9 cellular contexts compared by ENCODE assay signal in genomic region chr22:45268167-45268957, GRCh38. TPM values are rescaled to one million over a fixed set of nuclear protein-coding genes. Genes with fewer than 3 reads are reported as not detected.
DNase-seq lines count a peak whose midpoint lies in the region; ATAC-seq and TF ChIP-seq lines count a peak whose summit lies in the region.
"Had no signal": no experiment of that assay in that cellular context is flagged by ENCODE, and none has a peak within 500 bp of the region (broad histone marks: within the 10 kb centered on the region; RNA-seq: fewer than 3 reads in every experiment).

No MANE protein-coding gene starts in this region.

- H3K27me3 ChIP-seq in CD8-positive, alpha-beta memory T cell (ENCODE audit: insufficient read depth, low read length, poor library complexity, severe bottlenecking), result no peaks in the 10 kb centered on the region
- H3K27me3 ChIP-seq in endodermal cell (ENCODE audit: control insufficient read depth, insufficient read depth, low read length, poor library complexity, severe bottlenecking), result no peaks in the 10 kb centered on the region

- WGBS in endodermal cell (ENCODE audit: insufficient coverage in 1 of 2, insufficient read length in 1 of 2), 2 experiments, result 0% methylated on average over 4 to 36 of the region's 47 CpGs

- H3K9me3 Mint-ChIP-seq in CD8-positive, alpha-beta memory T cell, result no peaks in the 10 kb centered on the region
- no peaks in the 10 kb centered on the region for H3K9me3 Mint-ChIP-seq in endodermal cell
- H3K9me3 Mint-ChIP-seq in nephron, result no peaks in the 10 kb centered on the region

- POLR2A ChIA-PET in CD8-positive, alpha-beta memory T cell (lab: Charles Lee), result no interaction called here

- H3K36me3 ChIP-seq in CD8-positive, alpha-beta memory T cell (ENCODE audit: insufficient read depth, low read length), result no peaks in the 10 kb centered on the region
- no peaks in the 10 kb centered on the region for H3K36me3 ChIP-seq in endodermal cell (ENCODE audit: control insufficient read depth, insufficient read depth, low read length)

- ATAC-seq in GM18520 (IDR thresholded peaks at IDR 0.05; ENCODE audit: unreplicated experiment) (no peak), HG03025 (IDR thresholded peaks at IDR 0.05; ENCODE audit: low FRiP score, unreplicated experiment) (no peak)

- peaks cover 8% of the 10 kb centered on the region for H3K4me1 ChIP-seq in CD8-positive, alpha-beta memory T cell (ENCODE audit: insufficient read depth, low read length)
- peaks cover 2% of the 10 kb centered on the region for H3K4me1 ChIP-seq in endodermal cell (ENCODE audit: control insufficient read depth, insufficient read depth, low read length)

- DNase-seq in CD8-positive, alpha-beta memory T cell, result peak in 2 of 5 donors; percentile 14 to 28
- DNase-seq in HFF-Myc (ENCODE audit: extremely low read depth, low read depth) (no peak), SW480 (ENCODE audit: low spot score) (peak; percentile 34), endodermal cell (peak; percentile 95), cerebellar nuclear complex (lab: John Stamatoyannopoulos, UW) (no peak)

- H3K4me3 Mint-ChIP-seq in CD8-positive, alpha-beta memory T cell, result peak overlapping the region; percentile 55 to 92 (median 77)
- peak overlapping the region; percentile 77 for H3K4me3 Mint-ChIP-seq in endodermal cell
- H3K4me3 Mint-ChIP-seq in nephron, result peak overlapping the region; percentile 90 to 93 (median 90)

- TF ChIP-seq CTCF in HFF-Myc (IDR thresholded peaks at IDR 0.05; ENCODE audit: low read depth, low read length, missing control alignments) (no peak), endodermal cell (conservative IDR thresholded peaks at IDR 0.05) (no peak), nephron (IDR thresholded peaks at IDR 0.05; ENCODE audit: unreplicated experiment in 3 of 3) (no peak)

- H3K9me3 ChIP-seq in CD8-positive, alpha-beta memory T cell (ENCODE audit: low read length), result no peaks in the 10 kb centered on the region
- H3K9me3 ChIP-seq in endodermal cell (ENCODE audit: control insufficient read depth, low read length), result no peaks in the 10 kb centered on the region

- H3K27ac ChIP-seq in CD8-positive, alpha-beta memory T cell (ENCODE audit: low read depth, low read length), result no peak overlapping the region
- peak overlapping the region; percentile 84 for H3K27ac ChIP-seq in endodermal cell (ENCODE audit: low read depth, low read length)

- CTCF ChIA-PET in CD8-positive, alpha-beta memory T cell (lab: Charles Lee), result interaction anchor here (0.7 to 0.9 kb wide), 2 partner anchors 169 to 1015 kb away, joined by 4 to 5 read pairs; no protein-coding TSS in a partner anchor

- H3K9ac ChIP-seq in endodermal cell (ENCODE audit: extremely low read depth, low read length, poor library complexity, severe bottlenecking), result peak overlapping the region; percentile 53

- H3K4me3 ChIP-seq in CD8-positive, alpha-beta memory T cell (ENCODE audit: low read length), result peak overlapping the region; percentile 74
- peak overlapping the region; percentile 51 for H3K4me3 ChIP-seq in HFF-Myc (replicated peaks; ENCODE audit: low read depth, low read length)
- peak overlapping the region; percentile 93 for H3K4me3 ChIP-seq in endodermal cell (ENCODE audit: low read length)

- H3K27me3 Mint-ChIP-seq in CD8-positive, alpha-beta memory T cell, result peaks cover 19 to 35% of the 10 kb centered on the region in 2 donors
- H3K27me3 Mint-ChIP-seq in endodermal cell (ENCODE audit: insufficient read depth) (peaks cover 19% of the 10 kb centered on the region), nephron (ENCODE audit: low read depth) (peaks cover 17% of the 10 kb centered on the region)

- peak overlapping the region in 1 of 8 donors; percentile 92 for H3K27ac Mint-ChIP-seq in CD8-positive, alpha-beta memory T cell
- peak overlapping the region; percentile 92 for H3K27ac Mint-ChIP-seq in endodermal cell
- H3K27ac Mint-ChIP-seq in nephron, result peak overlapping the region in 2 of 3 experiments; percentile 33 to 88

- H3K4me1 Mint-ChIP-seq in CD8-positive, alpha-beta memory T cell, result peaks cover 11 to 16% (median 12%) of the 10 kb centered on the region in 3 donors
- H3K4me1 Mint-ChIP-seq in endodermal cell (peaks cover 14% of the 10 kb centered on the region), nephron (peaks cover 39% of the 10 kb centered on the region)

- H3K36me3 Mint-ChIP-seq in CD8-positive, alpha-beta memory T cell, result no peaks in the 10 kb centered on the region
- no peaks in the 10 kb centered on the region for H3K36me3 Mint-ChIP-seq in endodermal cell (ENCODE audit: low read depth)
- H3K36me3 Mint-ChIP-seq in nephron (ENCODE audit: low read depth), result no peaks in the 10 kb centered on the region

RNA-seq across cellular contexts. Expression of gene UPK3A, which starts 16.4 kb away (rescaled TPM):
- total RNA-seq in CD8-positive, alpha-beta memory T cell, result not detected
- not detected for polyA plus RNA-seq in CD8-positive, alpha-beta memory T cell
- total RNA-seq in endodermal cell, result not detected
- polyA plus RNA-seq in endodermal cell (2013, experiment 1 of 2), result 0.21 TPM
- not detected for polyA plus RNA-seq in endodermal cell (2013, experiment 2 of 2)
- total RNA-seq: M059J had no signal

RNA-seq across cellular contexts. Expression of gene KIAA0930, which starts 27.7 kb away (rescaled TPM):
- total RNA-seq in CD8-positive, alpha-beta memory T cell, result 10 to 100 TPM; 32.3 to 39.5 TPM
- polyA plus RNA-seq in CD8-positive, alpha-beta memory T cell, result 2.7 TPM
- total RNA-seq in endodermal cell, result 10 to 100 TPM; 36.2 to 47.8 TPM
- polyA plus RNA-seq in endodermal cell (2013, experiment 1 of 2), result 38.3 TPM
- 36.4 TPM for polyA plus RNA-seq in endodermal cell (2013, experiment 2 of 2)

RNA-seq across cellular contexts. Expression of gene FAM118A, which starts 41.4 kb away (rescaled TPM):
- total RNA-seq in CD8-positive, alpha-beta memory T cell, result 10 to 100 TPM; 28.1 to 28.4 TPM
- 27.8 TPM for polyA plus RNA-seq in CD8-positive, alpha-beta memory T cell
- 100 to 1,000 TPM in 1 of 2 donors, 10 to 100 TPM in 1; 46.3 to 143 TPM for total RNA-seq in endodermal cell
- polyA plus RNA-seq in endodermal cell (2013, experiment 1 of 2), result 31.2 TPM
- 25.4 TPM for polyA plus RNA-seq in endodermal cell (2013, experiment 2 of 2)

Comparison
In these comparisons a context has a peak if more than half of its experiments do, and no peak if none do; other contexts are left out.
1. DNase-seq: peak in SW480 (single experiment) and endodermal cell (single experiment); none in HFF-Myc (single experiment) and cerebellar nuclear complex (0 of 2).
2. Peak in every context shown above with its lines, with median percentiles within 50 percentile points of each other: H3K4me3 ChIP-seq and H3K4me3 Mint-ChIP-seq.